In the genomic region with DNA sequence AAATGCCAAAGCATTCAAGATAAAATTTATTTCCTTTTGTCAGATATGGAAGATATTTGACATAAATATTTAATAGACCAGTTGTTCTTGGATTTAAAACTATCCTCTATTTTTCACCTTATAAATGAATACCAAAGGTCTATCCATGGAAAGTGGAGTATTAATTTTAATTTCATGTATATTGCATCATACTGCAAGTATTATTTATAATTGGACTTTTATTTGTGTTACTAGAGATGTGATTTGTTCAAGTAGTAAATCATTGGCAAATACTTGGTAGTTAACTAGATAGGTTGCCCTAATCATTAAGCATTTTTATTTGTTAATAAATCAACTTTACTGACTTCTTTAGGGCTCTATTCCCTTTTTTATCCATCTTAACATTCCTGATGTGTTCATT, we compare ENCODE assay signal across 1 cellular context.
TF ChIP-seq lines count a peak whose summit lies in the region.

No MANE protein-coding gene starts in this region.

TF ChIP-seq in GM23338, 12 proteins besides CTCF, POLR2A, EP300 and RAD21 (continued from another document):
- TF ChIP-seq, protein P1, sequence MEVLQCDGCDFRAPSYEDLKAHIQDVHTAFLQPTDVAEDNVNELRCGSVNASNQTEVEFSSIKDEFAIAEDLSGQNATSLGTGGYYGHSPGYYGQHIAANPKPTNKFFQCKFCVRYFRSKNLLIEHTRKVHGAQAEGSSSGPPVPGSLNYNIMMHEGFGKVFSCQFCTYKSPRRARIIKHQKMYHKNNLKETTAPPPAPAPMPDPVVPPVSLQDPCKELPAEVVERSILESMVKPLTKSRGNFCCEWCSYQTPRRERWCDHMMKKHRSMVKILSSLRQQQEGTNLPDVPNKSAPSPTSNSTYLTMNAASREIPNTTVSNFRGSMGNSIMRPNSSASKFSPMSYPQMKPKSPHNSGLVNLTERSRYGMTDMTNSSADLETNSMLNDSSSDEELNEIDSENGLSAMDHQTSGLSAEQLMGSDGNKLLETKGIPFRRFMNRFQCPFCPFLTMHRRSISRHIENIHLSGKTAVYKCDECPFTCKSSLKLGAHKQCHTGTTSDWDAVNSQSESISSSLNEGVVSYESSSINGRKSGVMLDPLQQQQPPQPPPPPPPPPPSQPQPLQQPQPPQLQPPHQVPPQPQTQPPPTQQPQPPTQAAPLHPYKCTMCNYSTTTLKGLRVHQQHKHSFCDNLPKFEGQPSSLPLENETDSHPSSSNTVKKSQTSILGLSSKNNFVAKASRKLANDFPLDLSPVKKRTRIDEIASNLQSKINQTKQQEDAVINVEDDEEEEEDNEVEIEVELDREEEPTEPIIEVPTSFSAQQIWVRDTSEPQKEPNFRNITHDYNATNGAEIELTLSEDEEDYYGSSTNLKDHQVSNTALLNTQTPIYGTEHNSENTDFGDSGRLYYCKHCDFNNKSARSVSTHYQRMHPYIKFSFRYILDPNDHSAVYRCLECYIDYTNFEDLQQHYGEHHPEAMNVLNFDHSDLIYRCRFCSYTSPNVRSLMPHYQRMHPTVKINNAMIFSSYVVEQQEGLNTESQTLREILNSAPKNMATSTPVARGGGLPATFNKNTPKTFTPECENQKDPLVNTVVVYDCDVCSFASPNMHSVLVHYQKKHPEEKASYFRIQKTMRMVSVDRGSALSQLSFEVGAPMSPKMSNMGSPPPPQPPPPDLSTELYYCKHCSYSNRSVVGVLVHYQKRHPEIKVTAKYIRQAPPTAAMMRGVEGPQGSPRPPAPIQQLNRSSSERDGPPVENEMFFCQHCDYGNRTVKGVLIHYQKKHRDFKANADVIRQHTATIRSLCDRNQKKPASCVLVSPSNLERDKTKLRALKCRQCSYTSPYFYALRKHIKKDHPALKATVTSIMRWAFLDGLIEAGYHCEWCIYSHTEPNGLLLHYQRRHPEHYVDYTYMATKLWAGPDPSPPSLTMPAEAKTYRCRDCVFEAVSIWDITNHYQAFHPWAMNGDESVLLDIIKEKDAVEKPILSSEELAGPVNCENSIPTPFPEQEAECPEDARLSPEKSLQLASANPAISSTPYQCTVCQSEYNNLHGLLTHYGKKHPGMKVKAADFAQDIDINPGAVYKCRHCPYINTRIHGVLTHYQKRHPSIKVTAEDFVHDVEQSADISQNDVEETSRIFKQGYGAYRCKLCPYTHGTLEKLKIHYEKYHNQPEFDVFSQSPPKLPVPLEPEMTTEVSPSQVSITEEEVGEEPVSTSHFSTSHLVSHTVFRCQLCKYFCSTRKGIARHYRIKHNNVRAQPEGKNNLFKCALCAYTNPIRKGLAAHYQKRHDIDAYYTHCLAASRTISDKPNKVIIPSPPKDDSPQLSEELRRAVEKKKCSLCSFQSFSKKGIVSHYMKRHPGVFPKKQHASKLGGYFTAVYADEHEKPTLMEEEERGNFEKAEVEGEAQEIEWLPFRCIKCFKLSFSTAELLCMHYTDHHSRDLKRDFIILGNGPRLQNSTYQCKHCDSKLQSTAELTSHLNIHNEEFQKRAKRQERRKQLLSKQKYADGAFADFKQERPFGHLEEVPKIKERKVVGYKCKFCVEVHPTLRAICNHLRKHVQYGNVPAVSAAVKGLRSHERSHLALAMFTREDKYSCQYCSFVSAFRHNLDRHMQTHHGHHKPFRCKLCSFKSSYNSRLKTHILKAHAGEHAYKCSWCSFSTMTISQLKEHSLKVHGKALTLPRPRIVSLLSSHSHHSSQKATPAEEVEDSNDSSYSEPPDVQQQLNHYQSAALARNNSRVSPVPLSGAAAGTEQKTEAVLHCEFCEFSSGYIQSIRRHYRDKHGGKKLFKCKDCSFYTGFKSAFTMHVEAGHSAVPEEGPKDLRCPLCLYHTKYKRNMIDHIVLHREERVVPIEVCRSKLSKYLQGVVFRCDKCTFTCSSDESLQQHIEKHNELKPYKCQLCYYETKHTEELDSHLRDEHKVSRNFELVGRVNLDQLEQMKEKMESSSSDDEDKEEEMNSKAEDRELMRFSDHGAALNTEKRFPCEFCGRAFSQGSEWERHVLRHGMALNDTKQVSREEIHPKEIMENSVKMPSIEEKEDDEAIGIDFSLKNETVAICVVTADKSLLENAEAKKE (CRISPR knock-in tag; IDR thresholded peaks at IDR 0.05) = no peak
